Comparison of ENCODE assay signal across 31 cellular contexts in genomic region chr2:46508312-46508711, GRCh38. TPM values are rescaled to one million over a fixed set of nuclear protein-coding genes. Genes with fewer than 3 reads are reported as not detected.
DNase-seq lines count a peak whose midpoint lies in the region; ATAC-seq, FAIRE-seq and TF ChIP-seq lines count a peak whose summit lies in the region.
"Had no signal": no experiment of that assay in that cellular context is flagged by ENCODE, and none has a peak within 500 bp of the region (broad histone marks: within the 10 kb centered on the region; RNA-seq: fewer than 3 reads in every experiment).

No MANE protein-coding gene starts in this region.

- H3K4me1 Mint-ChIP-seq in activated CD8-positive, alpha-beta memory T cell treated with anti-CD3 and anti-CD28 coated beads, Interleukin-2, amount 10 ng/mL, durations not matched to agents 7 days and 5 days: peaks cover 12% of the 10 kb centered on the region
- H3K4me1 Mint-ChIP-seq in osteocyte (ENCODE audit: unreplicated experiment): no peaks in the 10 kb centered on the region

- no peak overlapping the region for H2AFZ ChIP-seq in HepG2 (ENCODE audit: low read length)

- H3K36me3 ChIP-seq in HepG2 (replicated peaks in 1 of 2; ENCODE audit: control insufficient read depth in 1 of 2, insufficient read depth in 2 of 2, low read length in 2 of 2) (no peaks in the 10 kb centered on the region), right lobe of liver (no peaks in the 10 kb centered on the region)
- H3K36me3 ChIP-seq: BE2C, BLaER1 had no signal

- H3K4me3 ChIP-seq in HepG2 (replicated peaks in 1 of 3; ENCODE audit: insufficient read depth in 1 of 3, low read depth in 2 of 3, low read length in 3 of 3): no peak overlapping the region
- no peak overlapping the region for H3K4me3 ChIP-seq in right lobe of liver
- H3K4me3 ChIP-seq: A549, BLaER1, GM12878 had no signal

- in situ Hi-C loops in HepG2 (cut with HindIII; ENCODE audit: extremely low pct_ligation_motif_present, low pct_unique_long_range_greater_than_20kb): no loop called here

- no peaks in the 10 kb centered on the region for H3K36me3 Mint-ChIP-seq in activated CD8-positive, alpha-beta memory T cell treated with anti-CD3 and anti-CD28 coated beads, Interleukin-2, amount 10 ng/mL, durations not matched to agents 7 days and 5 days
- H3K36me3 Mint-ChIP-seq in osteocyte (ENCODE audit: unreplicated experiment): no peaks in the 10 kb centered on the region

- TF ChIP-seq CTCF in HepG2 (CRISPR knock-in tag; IDR thresholded peaks at IDR 0.05) (no peak), right lobe of liver (IDR thresholded peaks at IDR 0.05) (no peak), osteocyte (IDR thresholded peaks at IDR 0.05) (no peak)

- no peaks in the 10 kb centered on the region for H4K20me1 ChIP-seq in HepG2 (ENCODE audit: insufficient read depth, low read length)
- H4K20me1 ChIP-seq: BLaER1 had no signal

- TF ChIP-seq RAD21 in HepG2 (CRISPR knock-in tag; IDR thresholded peaks at IDR 0.05): no peak

- no peak overlapping the region for H3K4me3 Mint-ChIP-seq in activated CD8-positive, alpha-beta memory T cell treated with anti-CD3 and anti-CD28 coated beads, Interleukin-2, amount 10 ng/mL, durations not matched to agents 7 days and 5 days
- no peak overlapping the region for H3K4me3 Mint-ChIP-seq in osteocyte (ENCODE audit: unreplicated experiment)
- H3K4me3 Mint-ChIP-seq: CD14-positive monocyte; CD4-positive, alpha-beta memory T cell; CD4-positive, CD25-positive, alpha-beta regulatory T cell had no signal

- 58% methylated on average over 3 of the region's 3 CpGs for WGBS in HepG2 (ENCODE audit: low lambda C conversion rate)
- WGBS in right lobe of liver (ENCODE audit: insufficient coverage, low coverage, low lambda C conversion rate, missing lambda C conversion rate): 100% methylated on average over 1 of the region's 3 CpGs

- H3K9me3 Mint-ChIP-seq in activated CD8-positive, alpha-beta memory T cell treated with anti-CD3 and anti-CD28 coated beads, Interleukin-2, amount 10 ng/mL, durations not matched to agents 7 days and 5 days (ENCODE audit: low read depth): no peaks in the 10 kb centered on the region
- H3K9me3 Mint-ChIP-seq in osteocyte (ENCODE audit: unreplicated experiment): no peaks in the 10 kb centered on the region
- H3K9me3 Mint-ChIP-seq: CD14-positive monocyte; CD4-positive, alpha-beta memory T cell; CD4-positive, CD25-positive, alpha-beta regulatory T cell had no signal

- H3K4me1 ChIP-seq in HepG2 (ENCODE audit: insufficient read depth, low read length) (peaks cover 7% of the 10 kb centered on the region; the same call in 1 of the 2 replicates), right lobe of liver (no peaks in the 10 kb centered on the region)
- H3K4me1 ChIP-seq: A549, BE2C had no signal

- H3K27ac ChIP-seq in HepG2 (ENCODE audit: extremely low read length, insufficient read depth, low read length) (no peak overlapping the region), right lobe of liver (no peak overlapping the region)
- H3K27ac ChIP-seq: 22Rv1, A549, BLaER1 had no signal

- DNase-seq in activated CD8-positive, alpha-beta memory T cell treated with anti-CD3 and anti-CD28 coated beads, Interleukin-2, amount 10 ng/mL, durations not matched to agents 7 days and 5 days: peak; percentile 11
- DNase-seq in activated CD8-positive, alpha-beta memory T cell treated with anti-CD3 and anti-CD28 coated beads, Interleukin-2, amount 50 U/mL, for 48 hours: no peak
- no peak for DNase-seq in HepG2 (ENCODE audit: low spot score)
- no peak for DNase-seq in right lobe of liver
- peak; percentile 15 for DNase-seq in ecto neural progenitor cell (ENCODE audit: low spot score)
- peak; percentile 51 for DNase-seq in osteocyte (ENCODE audit: extremely low spot score, unreplicated experiment)
- no peak for DNase-seq in NCI-H524 (lab: John Stamatoyannopoulos, UW)
- DNase-seq: BE2C; C1 segment of cervical spinal cord; CD4-positive, alpha-beta memory T cell; CD4-positive, CD25-positive, alpha-beta regulatory T cell; CD8-positive, alpha-beta memory T cell; COR-L47; DMS 273 treated with DMSO at 0.1 percent for 48 hours; DMS153; DMS53; DMS79; DND-41; EL; GDM1 had no signal

- no peaks in the 10 kb centered on the region for H3K9me3 ChIP-seq in HepG2 (ENCODE audit: low read length)
- H3K9me3 ChIP-seq in right lobe of liver: no peaks in the 10 kb centered on the region
- H3K9me3 ChIP-seq: A549, BE2C had no signal

- H3K27me3 Mint-ChIP-seq in activated CD8-positive, alpha-beta memory T cell treated with anti-CD3 and anti-CD28 coated beads, Interleukin-2, amount 10 ng/mL, durations not matched to agents 7 days and 5 days: no peaks in the 10 kb centered on the region
- H3K27me3 Mint-ChIP-seq in osteocyte (ENCODE audit: unreplicated experiment): peaks cover 4% of the 10 kb centered on the region
- H3K27me3 Mint-ChIP-seq: CD4-positive, alpha-beta memory T cell had no signal

- H3K27ac Mint-ChIP-seq in activated CD8-positive, alpha-beta memory T cell treated with anti-CD3 and anti-CD28 coated beads, Interleukin-2, amount 10 ng/mL, durations not matched to agents 7 days and 5 days: no peak overlapping the region
- no peak overlapping the region for H3K27ac Mint-ChIP-seq in osteocyte (ENCODE audit: unreplicated experiment)
- H3K27ac Mint-ChIP-seq: CD14-positive monocyte had no signal

- POLR2A ChIA-PET in HepG2 (lab: Yijun Ruan, JAX): no interaction called here

- TF ChIP-seq POLR2A in HepG2 (IDR thresholded peaks at IDR 0.05; ENCODE audit: insufficient read depth in 1 of 2, low read depth in 2 of 2, low read length in 2 of 2) (no peak), right lobe of liver (IDR thresholded peaks at IDR 0.05) (no peak)

- no peak overlapping the region for H3K4me2 ChIP-seq in HepG2 (ENCODE audit: low read depth, low read length)
- H3K4me2 ChIP-seq: A549, BLaER1 had no signal

- no TSS peak for BruUV-seq in HepG2 (replicated peaks; lab: Mats Ljungman, UMichigan)

- TF ChIP-seq EP300 in HepG2 (IDR thresholded peaks at IDR 0.05; ENCODE audit: low read depth in 2 of 2, low read length in 2 of 2) (no peak), HepG2 (CRISPR knock-in tag; IDR thresholded peaks at IDR 0.05; ENCODE audit: borderline replicate concordance) (no peak)

- no peak for ATAC-seq in activated CD8-positive, alpha-beta memory T cell treated with anti-CD3 and anti-CD28 coated beads, Interleukin-2, amount 10 ng/mL, durations not matched to agents 7 days and 5 days
- no peak for ATAC-seq in HepG2
- ATAC-seq in right lobe of liver: no peak
- ATAC-seq in GM19455 (IDR thresholded peaks at IDR 0.05; ENCODE audit: unreplicated experiment): no peak
- ATAC-seq: A549, GM12878 had no signal

- FAIRE-seq in HepG2 (lab: Jason Lieb, UNC): no peak
- FAIRE-seq: A549, GM12878, GM12892, GM18507 had no signal

- CTCF ChIA-PET in activated CD8-positive, alpha-beta memory T cell treated with anti-CD3 and anti-CD28 coated beads, Interleukin-2, amount 10 ng/mL, durations not matched to agents 7 days and 5 days (lab: Charles Lee): no interaction called here
- CTCF ChIA-PET in HepG2 (lab: Yijun Ruan, JAX; ENCODE audit: low intra/inter-chr PET ratio, low total read pairs): no interaction called here

- H3K9ac ChIP-seq in HepG2 (ENCODE audit: insufficient read depth, low read depth, low read length): no peak overlapping the region
- H3K9ac ChIP-seq: BLaER1 had no signal

- peaks cover 2 to 51% of the 10 kb centered on the region in 2 experiments; a peak in 4 of 5 replicates for H3K27me3 ChIP-seq in HepG2 (ENCODE audit: control insufficient read depth in 1 of 2, insufficient read depth in 2 of 2, low read length in 2 of 2)
- H3K27me3 ChIP-seq in right lobe of liver: no peaks in the 10 kb centered on the region
- H3K27me3 ChIP-seq: BE2C, BLaER1 had no signal

- no peaks in the 10 kb centered on the region for H3K79me2 ChIP-seq in HepG2 (ENCODE audit: insufficient read depth, low read length)

- intact Hi-C loops in HepG2 (cut with micrococcal nuclease; ENCODE audit: unreplicated experiment): no loop called here
- intact Hi-C loops in right lobe of liver (cut with DNase I): no loop called here

RNA-seq across cellular contexts. Expression of gene TMEM247, which starts 28.9 kb away (rescaled TPM):
- total RNA-seq in activated CD8-positive, alpha-beta memory T cell treated with anti-CD3 and anti-CD28 coated beads, Interleukin-2, amount 10 ng/mL, durations not matched to agents 7 days and 5 days: not detected
- total RNA-seq in HepG2 (2016; rRNA removed; fragmentation: Illumina TruSeq; extraction: Trizol) (not detected in 2 replicates), right lobe of liver (not detected), osteocyte (not detected in 2 replicates)
- not detected in 2 replicates for total RNA-seq in HepG2 (2016; cell fraction: cytosol; rRNA removed; fragmentation: Illumina TruSeq; extraction: Trizol; ENCODE audit: low read depth)
- total RNA-seq in HepG2 (2016; cell fraction: insoluble cytoplasmic fraction; rRNA removed; fragmentation: Illumina TruSeq; extraction: Trizol): not detected in 2 replicates
- total RNA-seq in HepG2 (2016; cell fraction: membrane; rRNA removed; fragmentation: Illumina TruSeq; extraction: Trizol): not detected in 2 replicates
- not detected in 2 replicates for total RNA-seq in HepG2 (2016; cell fraction: nucleus; rRNA removed; fragmentation: Illumina TruSeq; extraction: Trizol)
- polyA plus RNA-seq in HepG2 (2011; rRNA removed): not detected in 2 replicates
- polyA plus RNA-seq in HepG2 (2011; cell fraction: cytosol; rRNA removed): not detected in 2 replicates
- not detected in 2 replicates for polyA plus RNA-seq in HepG2 (2011; cell fraction: nucleus; rRNA removed)
- polyA plus RNA-seq in HepG2 (2012): not detected in 2 replicates
- polyA plus RNA-seq in HepG2 (2016; cell fraction: cytosol; fragmentation: Illumina TruSeq; extraction: Trizol; ENCODE audit: low read depth): not detected in 2 replicates
- not detected in 2 replicates for polyA plus RNA-seq in HepG2 (2016; cell fraction: insoluble cytoplasmic fraction; fragmentation: Illumina TruSeq; extraction: Trizol; ENCODE audit: low read depth)
- not detected in 2 replicates for polyA plus RNA-seq in HepG2 (2016; cell fraction: membrane; fragmentation: Illumina TruSeq; extraction: Trizol; ENCODE audit: low read depth)
- not detected in 2 replicates for polyA plus RNA-seq in HepG2 (2016; cell fraction: nucleus; fragmentation: Illumina TruSeq; extraction: Trizol; ENCODE audit: insufficient read depth, low read depth)
- not detected in 2 replicates for polyA minus RNA-seq in HepG2 (2011; rRNA and poly(A)+ RNA removed; ENCODE audit: low replicate concordance)
- not detected in 2 replicates for polyA minus RNA-seq in HepG2 (2011; cell fraction: cytosol; rRNA and poly(A)+ RNA removed)
- polyA minus RNA-seq in HepG2 (2011; cell fraction: nucleus; rRNA and poly(A)+ RNA removed): not detected in 2 replicates
- total RNA-seq: A172; CD4-positive, alpha-beta memory T cell; CD4-positive, CD25-positive, alpha-beta regulatory T cell; CD8-positive, alpha-beta memory T cell; Daoy; G401; GM12878 had no signal
- polyA plus RNA-seq: A549; CD14-positive monocyte; CD4-positive, alpha-beta memory T cell; CD4-positive, CD25-positive, alpha-beta regulatory T cell; CD8-positive, alpha-beta memory T cell; GM12878 had no signal

RNA-seq across cellular contexts. Expression of gene RHOQ, which starts 34.0 kb away (rescaled TPM):
- 10 to 100 TPM; 11.4 to 14.5 TPM for total RNA-seq in activated CD8-positive, alpha-beta memory T cell treated with anti-CD3 and anti-CD28 coated beads, Interleukin-2, amount 10 ng/mL, durations not matched to agents 7 days and 5 days
- total RNA-seq in HepG2 (2016; rRNA removed; fragmentation: Illumina TruSeq; extraction: Trizol) (9.9 and 10.4 TPM in 2 replicates), right lobe of liver (10 to 100 TPM; 10.6 to 37.2 (median 26.0) TPM), osteocyte (90.6 and 91.3 TPM in 2 replicates)
- total RNA-seq in HepG2 (2016; cell fraction: cytosol; rRNA removed; fragmentation: Illumina TruSeq; extraction: Trizol; ENCODE audit: low read depth): 3.3 and 5.5 TPM in 2 replicates
- 10.0 and 12.4 TPM in 2 replicates for total RNA-seq in HepG2 (2016; cell fraction: insoluble cytoplasmic fraction; rRNA removed; fragmentation: Illumina TruSeq; extraction: Trizol)
- 13.3 and 16.6 TPM in 2 replicates for total RNA-seq in HepG2 (2016; cell fraction: membrane; rRNA removed; fragmentation: Illumina TruSeq; extraction: Trizol)
- total RNA-seq in HepG2 (2016; cell fraction: nucleus; rRNA removed; fragmentation: Illumina TruSeq; extraction: Trizol): 9.2 and 11.0 TPM in 2 replicates
- 14.2 and 15.3 TPM in 2 replicates for polyA plus RNA-seq in HepG2 (2011; rRNA removed)
- 7.9 and 10.3 TPM in 2 replicates for polyA plus RNA-seq in HepG2 (2011; cell fraction: cytosol; rRNA removed)
- 26.2 and 28.8 TPM in 2 replicates for polyA plus RNA-seq in HepG2 (2011; cell fraction: nucleus; rRNA removed)
- polyA plus RNA-seq in HepG2 (2012): 11.3 and 19.1 TPM in 2 replicates
- polyA plus RNA-seq in HepG2 (2016; cell fraction: cytosol; fragmentation: Illumina TruSeq; extraction: Trizol; ENCODE audit: low read depth): 8.8 and 10.2 TPM in 2 replicates
- 14.1 and 17.4 TPM in 2 replicates for polyA plus RNA-seq in HepG2 (2016; cell fraction: insoluble cytoplasmic fraction; fragmentation: Illumina TruSeq; extraction: Trizol; ENCODE audit: low read depth)
- 15.9 and 20.9 TPM in 2 replicates for polyA plus RNA-seq in HepG2 (2016; cell fraction: membrane; fragmentation: Illumina TruSeq; extraction: Trizol; ENCODE audit: low read depth)
- 19.6 and 24.7 TPM in 2 replicates for polyA plus RNA-seq in HepG2 (2016; cell fraction: nucleus; fragmentation: Illumina TruSeq; extraction: Trizol; ENCODE audit: insufficient read depth, low read depth)
- polyA minus RNA-seq in HepG2 (2011; rRNA and poly(A)+ RNA removed; ENCODE audit: low replicate concordance): 10.9 and 13.6 TPM in 2 replicates
- 6.4 and 6.5 TPM in 2 replicates for polyA minus RNA-seq in HepG2 (2011; cell fraction: cytosol; rRNA and poly(A)+ RNA removed)
- 25.6 and 33.1 TPM in 2 replicates for polyA minus RNA-seq in HepG2 (2011; cell fraction: nucleus; rRNA and poly(A)+ RNA removed)

RNA-seq across cellular contexts. Expression of gene ATP6V1E2, which starts 34.1 kb away (rescaled TPM):
- 1 to 10 TPM; 6.0 to 8.2 TPM for total RNA-seq in activated CD8-positive, alpha-beta memory T cell treated with anti-CD3 and anti-CD28 coated beads, Interleukin-2, amount 10 ng/mL, durations not matched to agents 7 days and 5 days
- total RNA-seq in HepG2 (2016; rRNA removed; fragmentation: Illumina TruSeq; extraction: Trizol): 2.1 and 2.4 TPM in 2 replicates
- 1.7 and 1.9 TPM in 2 replicates for total RNA-seq in HepG2 (2016; cell fraction: cytosol; rRNA removed; fragmentation: Illumina TruSeq; extraction: Trizol; ENCODE audit: low read depth)
- total RNA-seq in HepG2 (2016; cell fraction: insoluble cytoplasmic fraction; rRNA removed; fragmentation: Illumina TruSeq; extraction: Trizol): 2.1 and 2.5 TPM in 2 replicates
- 4.3 and 5.3 TPM in 2 replicates for total RNA-seq in HepG2 (2016; cell fraction: membrane; rRNA removed; fragmentation: Illumina TruSeq; extraction: Trizol)
- 1.7 and 1.8 TPM in 2 replicates for total RNA-seq in HepG2 (2016; cell fraction: nucleus; rRNA removed; fragmentation: Illumina TruSeq; extraction: Trizol)
- 1.9 and 2.9 TPM in 2 replicates for polyA plus RNA-seq in HepG2 (2011; rRNA removed)
- polyA plus RNA-seq in HepG2 (2011; cell fraction: cytosol; rRNA removed): 2.0 and 3.4 TPM in 2 replicates
- polyA plus RNA-seq in HepG2 (2011; cell fraction: nucleus; rRNA removed): 1.9 and 2.3 TPM in 2 replicates
- 2.9 and 4.3 TPM in 2 replicates for polyA plus RNA-seq in HepG2 (2012)
- polyA plus RNA-seq in HepG2 (2016; cell fraction: cytosol; fragmentation: Illumina TruSeq; extraction: Trizol; ENCODE audit: low read depth): 1.9 and 2.8 TPM in 2 replicates
- polyA plus RNA-seq in HepG2 (2016; cell fraction: insoluble cytoplasmic fraction; fragmentation: Illumina TruSeq; extraction: Trizol; ENCODE audit: low read depth): 2.4 and 2.8 TPM in 2 replicates
- polyA plus RNA-seq in HepG2 (2016; cell fraction: membrane; fragmentation: Illumina TruSeq; extraction: Trizol; ENCODE audit: low read depth): 3.7 and 4.6 TPM in 2 replicates
- 2.2 and 2.6 TPM in 2 replicates for polyA plus RNA-seq in HepG2 (2016; cell fraction: nucleus; fragmentation: Illumina TruSeq; extraction: Trizol; ENCODE audit: insufficient read depth, low read depth)
- polyA minus RNA-seq in HepG2 (2011; rRNA and poly(A)+ RNA removed; ENCODE audit: low replicate concordance): 1.9 and 13.7 TPM in 2 replicates
- 0.88 and 2.4 TPM in 2 replicates for polyA minus RNA-seq in HepG2 (2011; cell fraction: cytosol; rRNA and poly(A)+ RNA removed)
- polyA minus RNA-seq in HepG2 (2011; cell fraction: nucleus; rRNA and poly(A)+ RNA removed): 2.4 and 3.1 TPM in 2 replicates
- total RNA-seq in right lobe of liver: 1 to 10 TPM; 2.8 to 4.8 (median 3.6) TPM
- total RNA-seq in osteocyte: 8.9 and 9.3 TPM in 2 replicates

Comparison
In these comparisons a context has a peak if more than half of its experiments do, and no peak if none do; other contexts are left out.
1. DNase-seq: peak in activated CD8-positive, alpha-beta memory T cell treated with anti-CD3 and anti-CD28 coated beads, Interleukin-2, amount 10 ng/mL, durations not matched to agents 7 days and 5 days (single experiment), ecto neural progenitor cell (single experiment) and osteocyte (single experiment); none in activated CD8-positive, alpha-beta memory T cell treated with anti-CD3 and anti-CD28 coated beads, Interleukin-2, amount 50 U/mL, for 48 hours (single experiment), HepG2 (single experiment), right lobe of liver (0 of 3) and NCI-H524 (0 of 2).